8 cellular contexts compared by ENCODE assay signal in the genomic region with DNA sequence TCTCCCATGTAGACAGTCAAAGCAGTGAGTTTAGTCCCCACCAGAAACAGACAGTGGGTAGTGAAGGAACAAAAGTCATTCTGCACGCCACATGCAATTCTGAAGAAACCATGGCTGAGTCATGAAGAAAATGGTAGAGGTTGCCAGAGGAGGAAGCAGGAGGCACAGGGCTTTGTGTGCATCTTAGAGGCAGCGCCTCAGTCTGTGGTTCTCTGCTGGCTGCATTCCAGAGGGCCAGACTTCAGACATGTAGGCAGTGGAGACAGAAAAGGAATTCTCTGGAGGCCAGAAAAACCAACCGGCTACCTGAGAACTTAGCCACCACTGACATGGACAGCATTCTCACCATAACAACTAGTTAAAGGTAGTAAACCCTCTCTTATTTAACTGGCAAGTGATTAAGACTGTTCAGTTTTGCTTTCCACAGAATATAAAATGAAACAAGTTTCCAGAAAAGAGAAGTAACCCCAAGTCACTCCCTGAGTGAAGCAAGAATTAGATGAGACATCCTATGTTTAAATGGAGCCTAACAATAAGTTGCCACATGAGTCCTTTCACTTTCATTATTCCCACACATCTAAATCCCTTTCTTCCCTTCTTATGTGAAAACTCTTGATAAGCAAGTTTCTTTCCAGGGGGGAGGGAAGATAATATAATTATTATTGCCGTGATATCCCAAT.
DNase-seq lines count a peak whose midpoint lies in the region; TF ChIP-seq lines count a peak whose summit lies in the region.

No MANE protein-coding gene starts in this region.

- no peak overlapping the region for H3K9ac ChIP-seq in colonic mucosa (ENCODE audit: low read depth in 2 of 2, low read length in 2 of 2)

- intact Hi-C loops in colonic mucosa (cut with DNase I) = no loop called here

- no peaks in the 10 kb centered on the region for H3K4me1 ChIP-seq in colonic mucosa

- no peak overlapping the region for H3K4me3 Mint-ChIP-seq in activated naive CD8-positive, alpha-beta T cell treated with anti-CD3 and anti-CD28 coated beads for 36 hours

- no peaks in the 10 kb centered on the region for H3K27me3 ChIP-seq in colonic mucosa

- no peaks in the 10 kb centered on the region for H3K36me3 Mint-ChIP-seq in activated naive CD8-positive, alpha-beta T cell treated with anti-CD3 and anti-CD28 coated beads for 36 hours

- no peak for TF ChIP-seq CTCF in AG10803 (conservative IDR thresholded peaks at IDR 0.05; ENCODE audit: low read length)
- TF ChIP-seq CTCF in colonic mucosa (IDR thresholded peaks at IDR 0.05) = no peak

- peak; percentile 76 for DNase-seq in AG10803 (ENCODE audit: low read depth)
- peak; percentile 84 for DNase-seq in NCI-H226
- peak; percentile 26 for DNase-seq in colonic mucosa
- DNase-seq in mucosa of gallbladder (ENCODE audit: low spot score) = peak; percentile 40
- DNase-seq in GF-D8 (lab: John Stamatoyannopoulos, UW) = no peak
- no peak for DNase-seq in NCI-H748 treated with DMSO at 0.1 percent for 48 hours (lab: John Stamatoyannopoulos, UW)
- DNase-seq in SW480 (ENCODE audit: low spot score) = no peak
- DNase-seq in activated naive CD8-positive, alpha-beta T cell treated with anti-CD3 and anti-CD28 coated beads for 36 hours = no peak

- H3K27ac ChIP-seq in colonic mucosa = peak overlapping the region; percentile 49

- H3K27me3 Mint-ChIP-seq in activated naive CD8-positive, alpha-beta T cell treated with anti-CD3 and anti-CD28 coated beads for 36 hours = no peaks in the 10 kb centered on the region

- H3K36me3 ChIP-seq in colonic mucosa = no peaks in the 10 kb centered on the region

- H3K9me3 ChIP-seq in colonic mucosa = no peaks in the 10 kb centered on the region

- H3K27ac Mint-ChIP-seq in activated naive CD8-positive, alpha-beta T cell treated with anti-CD3 and anti-CD28 coated beads for 36 hours = no peak overlapping the region

- no peaks in the 10 kb centered on the region for H3K4me1 Mint-ChIP-seq in activated naive CD8-positive, alpha-beta T cell treated with anti-CD3 and anti-CD28 coated beads for 36 hours

- no peak overlapping the region for H3K4me3 ChIP-seq in AG10803 (ENCODE audit: low read length)
- H3K4me3 ChIP-seq in colonic mucosa = no peak overlapping the region

- no peaks in the 10 kb centered on the region for H3K9me3 Mint-ChIP-seq in activated naive CD8-positive, alpha-beta T cell treated with anti-CD3 and anti-CD28 coated beads for 36 hours

Comparison
In these comparisons a context has a peak if more than half of its experiments do, and no peak if none do; other contexts are left out.
1. DNase-seq: peak in AG10803 (single experiment), NCI-H226 (single experiment), colonic mucosa (single experiment) and mucosa of gallbladder (single experiment); none in GF-D8 (single experiment), NCI-H748 treated with DMSO at 0.1 percent for 48 hours (single experiment), SW480 (single experiment) and activated naive CD8-positive, alpha-beta T cell treated with anti-CD3 and anti-CD28 coated beads for 36 hours (single experiment).